In the genomic region with DNA sequence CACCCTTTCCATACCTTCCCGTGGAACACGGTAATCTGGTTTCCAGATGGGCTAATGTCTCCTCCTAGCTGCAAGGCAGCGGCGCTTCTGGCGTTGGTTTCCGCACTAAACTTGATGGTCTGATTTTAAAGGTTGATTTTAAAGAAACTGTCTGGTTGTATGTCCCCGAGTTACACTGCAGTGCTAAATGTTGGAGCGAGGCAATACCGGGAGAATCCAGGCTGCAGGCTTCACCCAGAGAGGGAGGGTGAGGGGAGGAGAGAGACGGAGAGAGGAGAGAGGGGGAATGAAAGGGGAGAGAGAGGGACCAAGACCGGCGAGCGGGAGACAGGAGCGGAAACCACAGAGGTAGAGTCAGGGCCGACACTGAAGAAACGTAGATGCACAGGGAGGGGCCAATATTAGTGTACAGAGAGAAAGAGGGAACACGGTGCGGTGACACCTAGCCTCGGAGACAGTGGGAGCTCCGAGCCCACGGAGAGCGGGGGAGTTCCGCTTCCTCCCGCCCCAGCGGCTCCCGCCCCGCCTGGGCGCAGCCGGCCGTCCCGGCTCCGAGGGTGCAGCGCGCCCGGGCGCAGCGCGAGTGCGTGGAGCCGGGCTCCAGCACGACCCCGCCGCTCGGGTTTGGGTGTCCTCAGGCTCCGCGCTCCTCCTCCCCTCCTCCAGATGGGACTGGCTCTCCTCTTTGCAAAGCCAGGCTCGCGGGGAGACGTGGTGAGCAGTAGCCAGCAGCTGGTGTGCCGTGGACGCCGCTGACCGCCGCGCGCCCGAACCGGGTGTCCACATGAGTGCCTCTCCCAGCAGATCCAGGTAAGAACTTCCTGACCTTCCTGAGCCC, we compare ENCODE assay signal across 8 cellular contexts.
DNase-seq lines count a peak whose midpoint lies in the region; FAIRE-seq and TF ChIP-seq lines count a peak whose summit lies in the region.

No MANE protein-coding gene starts in this region.

- peaks cover 21% of the 10 kb centered on the region for H3K36me3 Mint-ChIP-seq in activated T-helper 1 cell treated with anti-CD3 and anti-CD28 coated beads, Interleukin-12 subunit alpha, Interleukin-12 subunit beta, Interleukin-2, Interleukin-4 antibody, amounts not matched to agents 30 ng/mL and 10 ng/mL and 1 ng/mL, durations not matched to agents 14 hours and 24 hours and 36 hours (ENCODE audit: low read depth)

- no peaks in the 10 kb centered on the region for H3K9me3 Mint-ChIP-seq in activated T-helper 1 cell treated with anti-CD3 and anti-CD28 coated beads, Interleukin-12 subunit alpha, Interleukin-12 subunit beta, Interleukin-2, Interleukin-4 antibody, amounts not matched to agents 30 ng/mL and 10 ng/mL and 1 ng/mL, durations not matched to agents 14 hours and 24 hours and 36 hours

- peak overlapping the region; percentile 88 for H3K27ac ChIP-seq in left ventricle myocardium inferior (replicated peaks)
- H3K27ac ChIP-seq in small intestine (ENCODE audit: low read depth in 1 of 2, low read length in 1 of 2), result no peak overlapping the region

- peak overlapping the region; percentile 99 for H3K4me3 Mint-ChIP-seq in activated T-helper 1 cell treated with anti-CD3 and anti-CD28 coated beads, Interleukin-12 subunit alpha, Interleukin-12 subunit beta, Interleukin-2, Interleukin-4 antibody, amounts not matched to agents 30 ng/mL and 10 ng/mL and 1 ng/mL, durations not matched to agents 14 hours and 24 hours and 36 hours

- peak; percentile 36 for TF ChIP-seq CTCF in AG10803 (conservative IDR thresholded peaks at IDR 0.05; ENCODE audit: low read length)
- peak; percentile 55 for TF ChIP-seq CTCF in left ventricle myocardium inferior (IDR thresholded peaks at IDR 0.05; ENCODE audit: borderline replicate concordance)

- in situ Hi-C loops in ACHN (cut with HindIII; ENCODE audit: low pct_ligation_motif_present, low pct_unique_long_range_greater_than_20kb, low sequenced_read_pairs), result no loop called here

- H3K9me3 ChIP-seq in left ventricle myocardium inferior (replicated peaks) (no peaks in the 10 kb centered on the region), small intestine (ENCODE audit: control insufficient read depth, low read depth) (no peaks in the 10 kb centered on the region)

- H3K27ac Mint-ChIP-seq in activated T-helper 1 cell treated with anti-CD3 and anti-CD28 coated beads, Interleukin-12 subunit alpha, Interleukin-12 subunit beta, Interleukin-2, Interleukin-4 antibody, amounts not matched to agents 30 ng/mL and 10 ng/mL and 1 ng/mL, durations not matched to agents 14 hours and 24 hours and 36 hours, result peak overlapping the region; percentile 97

- DNase-seq in AG10803 (ENCODE audit: low read depth), result peak; percentile 35
- peak; percentile 47 for DNase-seq in GM19238 (ENCODE audit: insufficient read length, low spot score)
- DNase-seq in NCI-H1105 treated with DMSO at 0.1 percent for 48 hours (lab: John Stamatoyannopoulos, UW), result peak; percentile 83
- DNase-seq in activated T-helper 1 cell treated with anti-CD3 and anti-CD28 coated beads, Interleukin-12 subunit alpha, Interleukin-12 subunit beta, Interleukin-2, Interleukin-4 antibody, amounts not matched to agents 30 ng/mL and 10 ng/mL and 1 ng/mL, durations not matched to agents 14 hours and 24 hours and 36 hours (ENCODE audit: low spot score), result peak; percentile 53
- peak; percentile 33 for DNase-seq in left ventricle myocardium inferior
- peak; percentile 22 for DNase-seq in small intestine
- no peak for DNase-seq in ACHN
- DNase-seq in cortex of kidney (lab: John Stamatoyannopoulos, UW), result no peak

- H3K27me3 ChIP-seq in left ventricle myocardium inferior (ENCODE audit: low read depth) (peaks cover 76% of the 10 kb centered on the region), small intestine (ENCODE audit: control insufficient read depth in 2 of 2, insufficient read depth in 2 of 2, low read length in 2 of 2) (peaks cover 3 to 17% of the 10 kb centered on the region in 2 donors)

- H3K27me3 Mint-ChIP-seq in activated T-helper 1 cell treated with anti-CD3 and anti-CD28 coated beads, Interleukin-12 subunit alpha, Interleukin-12 subunit beta, Interleukin-2, Interleukin-4 antibody, amounts not matched to agents 30 ng/mL and 10 ng/mL and 1 ng/mL, durations not matched to agents 14 hours and 24 hours and 36 hours (ENCODE audit: insufficient read depth), result no peaks in the 10 kb centered on the region

- 1% methylated on average over 45 to 58 of the region's 58 CpGs for WGBS in small intestine, 3 donors

- H3K4me1 ChIP-seq in left ventricle myocardium inferior, result peaks cover 34% of the 10 kb centered on the region
- peaks cover 0 to 2% of the 10 kb centered on the region in 2 donors for H3K4me1 ChIP-seq in small intestine (ENCODE audit: control insufficient read depth in 2 of 2, insufficient read depth in 1 of 2, low read depth in 1 of 2, low read length in 1 of 2)

- H3K4me3 ChIP-seq in AG10803 (ENCODE audit: low read length), result peak overlapping the region; percentile 67
- peak overlapping the region; percentile 71 for H3K4me3 ChIP-seq in left ventricle myocardium inferior
- H3K4me3 ChIP-seq in small intestine (ENCODE audit: low read depth in 1 of 2, low read length in 2 of 2), result peak overlapping the region in 1 of 2 donors; percentile 33

- no peaks in the 10 kb centered on the region for H3K36me3 ChIP-seq in left ventricle myocardium inferior
- no peaks in the 10 kb centered on the region for H3K36me3 ChIP-seq in small intestine (ENCODE audit: control insufficient read depth in 2 of 2, insufficient read depth in 2 of 2, low read length in 2 of 2)

- intact Hi-C loops in activated T-helper 1 cell treated with anti-CD3 and anti-CD28 coated beads, Interleukin-12 subunit alpha, Interleukin-12 subunit beta, Interleukin-2, Interleukin-4 antibody, amounts not matched to agents 30 ng/mL and 10 ng/mL and 1 ng/mL, durations not matched to agents 14 hours and 24 hours and 36 hours (cut with micrococcal nuclease), result loop anchor here (1.0 to 10.0 kb wide), 9 partner anchors 20 to 613 kb away; partner anchors contain the start of gene HSPA8
- intact Hi-C loops in left ventricle myocardium inferior (cut with micrococcal nuclease), result no loop called here

- no peak for FAIRE-seq in small intestine (lab: Jason Lieb, UNC)

- peaks cover 78% of the 10 kb centered on the region for H3K4me1 Mint-ChIP-seq in activated T-helper 1 cell treated with anti-CD3 and anti-CD28 coated beads, Interleukin-12 subunit alpha, Interleukin-12 subunit beta, Interleukin-2, Interleukin-4 antibody, amounts not matched to agents 30 ng/mL and 10 ng/mL and 1 ng/mL, durations not matched to agents 14 hours and 24 hours and 36 hours (ENCODE audit: low read depth)

Comparison
In these comparisons a context has a peak if more than half of its experiments do, and no peak if none do; other contexts are left out.
1. DNase-seq: peak in AG10803 (single experiment), GM19238 (single experiment), NCI-H1105 treated with DMSO at 0.1 percent for 48 hours (single experiment), activated T-helper 1 cell treated with anti-CD3 and anti-CD28 coated beads, Interleukin-12 subunit alpha, Interleukin-12 subunit beta, Interleukin-2, Interleukin-4 antibody, amounts not matched to agents 30 ng/mL and 10 ng/mL and 1 ng/mL, durations not matched to agents 14 hours and 24 hours and 36 hours (single experiment), left ventricle myocardium inferior (single experiment) and small intestine (single experiment); none in ACHN (single experiment) and cortex of kidney (single experiment).